ENCODE assay signal across 10 cellular contexts in the genomic region with DNA sequence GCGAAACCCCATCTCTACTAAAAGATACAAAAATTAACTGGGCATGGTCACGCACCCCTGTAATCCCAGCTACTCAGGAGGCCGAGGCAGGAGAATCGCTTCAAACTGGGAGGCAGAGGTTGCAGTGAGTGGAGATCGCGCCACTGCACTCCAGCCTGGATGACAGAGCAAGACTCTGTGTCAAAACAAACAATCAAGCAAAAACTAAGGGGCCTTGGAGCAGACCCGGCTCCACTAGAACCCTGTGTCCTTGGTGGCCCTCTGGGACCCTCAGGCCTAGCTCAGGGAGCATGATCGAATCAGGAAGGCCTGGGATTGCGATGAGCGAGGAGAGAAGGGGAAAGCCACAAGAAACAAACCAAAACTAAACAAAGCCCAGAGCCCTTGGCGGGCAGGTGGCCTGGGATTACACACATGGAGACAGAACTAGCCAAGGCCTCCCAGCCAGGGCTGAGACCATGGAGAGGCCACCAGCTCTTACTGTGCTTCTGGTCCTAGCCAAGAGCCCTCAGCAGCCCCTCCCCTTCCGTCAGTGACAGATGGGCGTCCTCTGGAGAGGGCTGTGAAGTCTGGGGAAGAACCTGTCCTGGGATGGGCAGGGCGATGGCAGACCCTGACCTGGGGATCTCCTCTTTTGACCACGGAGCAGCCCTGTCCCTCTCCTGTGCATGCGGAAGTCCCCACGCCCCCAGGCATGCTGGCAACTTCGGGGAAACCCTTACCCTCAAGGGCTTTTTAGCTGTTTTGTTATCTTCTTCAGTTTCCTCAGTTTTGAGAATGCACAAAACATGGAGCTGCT. TPM values are rescaled to one million over a fixed set of nuclear protein-coding genes. Genes with fewer than 3 reads are reported as not detected.
DNase-seq lines count a peak whose midpoint lies in the region; ATAC-seq and TF ChIP-seq lines count a peak whose summit lies in the region.
"Had no signal": no experiment of that assay in that cellular context is flagged by ENCODE, and none has a peak within 500 bp of the region (broad histone marks: within the 10 kb centered on the region; RNA-seq: fewer than 3 reads in every experiment).

No MANE protein-coding gene starts in this region.

- DNase-seq in G401 (ENCODE audit: low spot score) (peak; percentile 44), iPS-NIHi7 (ENCODE audit: extremely low spot score) (peak; percentile 10), SKM-1 treated with dmso at 0.1 percent for 144 hours (lab: John Stamatoyannopoulos, UW; ENCODE audit: unreplicated experiment) (no peak), psoas muscle (no peak)
- no peak for DNase-seq in activated CD4-positive, alpha-beta T cell treated with anti-CD3 and anti-CD28 coated beads for 4 hours

- H3K27ac ChIP-seq in psoas muscle, result no peak overlapping the region

- in situ Hi-C loops in G401 (cut with HindIII; ENCODE audit: low sequenced_read_pairs), result no loop called here

- 82 to 89% (median 83%) methylated on average over 18 of the region's 18 CpGs for WGBS in psoas muscle, 3 donors

- H3K36me3 ChIP-seq in psoas muscle (ENCODE audit: insufficient read depth in 1 of 2, low read depth in 1 of 2), result no peaks in the 10 kb centered on the region

- no peaks in the 10 kb centered on the region for H3K4me1 ChIP-seq in psoas muscle

- no peak overlapping the region for H3K4me3 ChIP-seq in psoas muscle

- no peaks in the 10 kb centered on the region for H3K27me3 ChIP-seq in psoas muscle (ENCODE audit: insufficient read depth in 3 of 3, low read length in 2 of 3)

- ATAC-seq in GM19395 (IDR thresholded peaks at IDR 0.05; ENCODE audit: unreplicated experiment) (peak; percentile 40), HG03135 (IDR thresholded peaks at IDR 0.05; ENCODE audit: unreplicated experiment) (peak; percentile 35), esophagus mucosa (no peak), psoas muscle (no peak)

- intact Hi-C loops in psoas muscle (cut with DNase I), result no loop called here

- TF ChIP-seq CTCF in psoas muscle (IDR thresholded peaks at IDR 0.05), result no peak

- H3K9me3 ChIP-seq in psoas muscle, result no peaks in the 10 kb centered on the region

RNA-seq across cellular contexts. Expression of gene CATIP, which starts 27.4 kb away (rescaled TPM):
- total RNA-seq in G401 (2014; rRNA removed; shearing (Covaris generic)), result 0.25 and 2.7 TPM in 2 replicates
- total RNA-seq in esophagus mucosa (not detected), psoas muscle (not detected)
- polyA plus RNA-seq in psoas muscle, result not detected
- total RNA-seq: epithelial cell of proximal tubule, myocyte had no signal

RNA-seq across cellular contexts. Expression of gene TMBIM1, which starts 36.9 kb away (rescaled TPM):
- total RNA-seq in G401 (2014; rRNA removed; shearing (Covaris generic)), result 83.7 and 100 TPM in 2 replicates
- 247 TPM for total RNA-seq in esophagus mucosa
- 100 to 1,000 TPM; 152 to 197 (median 157) TPM for total RNA-seq in psoas muscle
- polyA plus RNA-seq in psoas muscle, result 100 to 1,000 TPM; 167 to 264 (median 228) TPM

RNA-seq across cellular contexts. Expression of gene SLC11A1, which starts 52.8 kb away (rescaled TPM):
- 0.12 and 0.27 TPM in 2 replicates for total RNA-seq in G401 (2014; rRNA removed; shearing (Covaris generic))
- total RNA-seq in esophagus mucosa (3.5 TPM), psoas muscle (1 to 10 TPM; 2.1 to 3.9 (median 2.8) TPM)
- polyA plus RNA-seq in psoas muscle, result 1 to 10 TPM in 2 of 3 donors, under 1 TPM in 1; 0.96 to 2.2 (median 1.9) TPM
- total RNA-seq: epithelial cell of proximal tubule had no signal

RNA-seq across cellular contexts. Expression of gene PNKD, which starts 58.9 kb away (rescaled TPM):
- total RNA-seq in G401 (2014; rRNA removed; shearing (Covaris generic)), result 37.5 and 44.6 TPM in 2 replicates
- total RNA-seq in esophagus mucosa, result 30.9 TPM
- 10 to 100 TPM; 31.5 to 54.5 (median 41.0) TPM for total RNA-seq in psoas muscle
- polyA plus RNA-seq in psoas muscle, result 10 to 100 TPM; 55.6 to 86.9 (median 68.1) TPM

RNA-seq across cellular contexts. Expression of gene AAMP, which starts 59.3 kb away (rescaled TPM):
- total RNA-seq in G401 (2014; rRNA removed; shearing (Covaris generic)), result 128 and 217 TPM in 2 replicates
- total RNA-seq in esophagus mucosa (67.0 TPM), psoas muscle (10 to 100 TPM; 52.7 to 70.6 (median 62.5) TPM)
- polyA plus RNA-seq in psoas muscle, result 100 to 1,000 TPM in 2 of 3 donors, 10 to 100 TPM in 1; 73.8 to 120 (median 115) TPM

Comparison
In these comparisons a context has a peak if more than half of its experiments do, and no peak if none do; other contexts are left out.
1. DNase-seq: peak in G401 (single experiment) and iPS-NIHi7 (single experiment); none in activated CD4-positive, alpha-beta T cell treated with anti-CD3 and anti-CD28 coated beads for 4 hours (0 of 2), SKM-1 treated with dmso at 0.1 percent for 144 hours (single experiment) and psoas muscle (0 of 2).
2. ATAC-seq: peak in GM19395 (single experiment) and HG03135 (single experiment); none in esophagus mucosa (single experiment) and psoas muscle (0 of 4).